ENCODE assay signal across 28 cellular contexts in the genomic region with DNA sequence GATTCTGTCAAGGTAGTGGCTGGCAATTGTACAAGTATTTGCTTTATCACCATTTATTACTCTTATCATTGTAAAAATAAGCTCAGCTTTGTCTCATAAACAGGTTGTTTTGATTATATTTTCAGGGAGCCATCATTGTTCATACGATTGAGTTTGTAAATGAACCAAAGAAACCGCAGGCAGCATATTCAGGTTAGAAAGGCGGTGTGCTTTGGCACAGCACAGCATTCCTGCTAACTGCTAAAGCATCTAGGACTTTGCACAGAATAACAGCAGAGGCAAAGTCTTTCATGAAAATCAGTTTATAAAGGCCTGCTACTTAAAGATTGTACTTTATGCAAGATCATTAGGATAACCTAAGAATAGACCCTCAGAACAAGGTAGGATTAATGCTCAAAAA.
"Had no signal": no experiment of that assay in that cellular context is flagged by ENCODE, and none has a peak within 500 bp of the region (broad histone marks: within the 10 kb centered on the region; RNA-seq: fewer than 3 reads in every experiment).

No MANE protein-coding gene starts in this region.

- H3K27ac ChIP-seq: body of pancreas, colonic mucosa, dorsolateral prefrontal cortex, esophagus squamous epithelium, gastroesophageal sphincter, heart right ventricle had no signal

- ATAC-seq: activated CD4-positive, alpha-beta T cell treated with anti-CD3 and anti-CD28 coated beads for 36 hours; activated CD8-positive, alpha-beta memory T cell treated with anti-CD3 and anti-CD28 coated beads, Interleukin-2, amount 10 ng/mL, durations not matched to agents 7 days and 5 days; activated CD8-positive, alpha-beta T cell treated with anti-CD3 and anti-CD28 coated beads, Interleukin-2, amount 10 ng/mL, durations not matched to agents 7 days and 5 days; activated naive CD4-positive, alpha-beta T cell treated with anti-CD3 and anti-CD28 coated beads, Interleukin-2, amount 50 U/mL, for 72 hours; body of pancreas; gastroesophageal sphincter; heart right ventricle had no signal

- H3K9me3 ChIP-seq: body of pancreas, colonic mucosa, esophagus squamous epithelium, gastroesophageal sphincter had no signal

- H3K4me1 ChIP-seq: body of pancreas, colonic mucosa, esophagus squamous epithelium, gastroesophageal sphincter had no signal

- H3K27me3 Mint-ChIP-seq: activated CD4-positive, alpha-beta memory T cell treated with anti-CD3 and anti-CD28 coated beads for 36 hours; activated CD4-positive, alpha-beta T cell treated with anti-CD3 and anti-CD28 coated beads for 36 hours; activated CD8-positive, alpha-beta memory T cell treated with anti-CD3 and anti-CD28 coated beads, Interleukin-2, amount 10 ng/mL, durations not matched to agents 7 days and 5 days; activated naive CD4-positive, alpha-beta T cell treated with anti-CD3 and anti-CD28 coated beads, Interleukin-2, amount 10 ng/mL, durations not matched to agents 7 days and 5 days; activated naive CD8-positive, alpha-beta T cell treated with anti-CD3 and anti-CD28 coated beads, Interleukin-2, amount 10 ng/mL, durations not matched to agents 7 days and 5 days; dendritic cell treated with granulocyte-macrophage colony-stimulating factor and Interleukin-4, amounts not matched to agents 40 ng/mL and 50 ng/mL, for 4 days had no signal

- H3K27me3 ChIP-seq: body of pancreas, colonic mucosa, esophagus squamous epithelium, gastroesophageal sphincter, heart right ventricle had no signal

- DNase-seq: activated CD4-positive, alpha-beta memory T cell treated with anti-CD3 and anti-CD28 coated beads for 36 hours; activated CD4-positive, alpha-beta T cell treated with anti-CD3 and anti-CD28 coated beads for 36 hours; activated CD4-positive, alpha-beta T cell treated with anti-CD3 and anti-CD28 coated beads, Interleukin-2, amount 10 ng/mL, durations not matched to agents 24 days and 14 days; activated CD4-positive, CD25-positive, alpha-beta regulatory T cell; activated CD4-positive, CD25-positive, alpha-beta regulatory T cell treated with anti-CD3 and anti-CD28 coated beads, Interleukin-2, amount 50 U/mL, for 72 hours; activated CD8-positive, alpha-beta memory T cell treated with anti-CD3 and anti-CD28 coated beads, Interleukin-2, amount 10 ng/mL, durations not matched to agents 7 days and 5 days; activated CD8-positive, alpha-beta memory T cell treated with anti-CD3 and anti-CD28 coated beads, Interleukin-2, amount 50 U/mL, for 4 hours; activated CD8-positive, alpha-beta T cell treated with anti-CD3 and anti-CD28 coated beads, Interleukin-2, amount 10 ng/mL, durations not matched to agents 7 days and 5 days; activated effector memory CD4-positive, alpha-beta T cell treated with anti-CD3 and anti-CD28 coated beads, Interleukin-2, amount 50 U/mL, for 16 hours; activated naive CD4-positive, alpha-beta T cell treated with anti-CD3 and anti-CD28 coated beads, Interleukin-2, amount 10 ng/mL, durations not matched to agents 7 days and 5 days; activated naive CD8-positive, alpha-beta T cell treated with anti-CD3 and anti-CD28 coated beads, Interleukin-2, amount 10 ng/mL, durations not matched to agents 7 days and 5 days; activated T-cell treated with anti-CD3 and anti-CD28 coated beads, Interleukin-2, amount 50 U/mL, for 1 hour; activated T-cell treated with anti-CD3 and anti-CD28 coated beads, Interleukin-2, amount 50 U/mL, for 48 hours; anterior cingulate cortex; body of pancreas; caudate nucleus; colonic mucosa; dorsolateral prefrontal cortex; effector memory CD4-positive, alpha-beta T cell; esophagus squamous epithelium; foreskin melanocyte; heart right ventricle; T-helper 2 cell had no signal

- H3K36me3 Mint-ChIP-seq: activated CD4-positive, alpha-beta memory T cell treated with anti-CD3 and anti-CD28 coated beads for 36 hours; activated naive CD4-positive, alpha-beta T cell treated with anti-CD3 and anti-CD28 coated beads, Interleukin-2, amount 50 U/mL, for 72 hours had no signal

- H3K4me3 ChIP-seq: body of pancreas, colonic mucosa, dorsolateral prefrontal cortex, esophagus squamous epithelium, gastroesophageal sphincter, heart right ventricle had no signal

- H3K4me3 Mint-ChIP-seq: activated CD4-positive, alpha-beta memory T cell treated with anti-CD3 and anti-CD28 coated beads for 36 hours; activated CD4-positive, alpha-beta T cell treated with anti-CD3 and anti-CD28 coated beads for 36 hours; activated CD4-positive, alpha-beta T cell treated with anti-CD3 and anti-CD28 coated beads, Interleukin-2, amount 10 ng/mL, durations not matched to agents 24 days and 14 days; activated CD8-positive, alpha-beta memory T cell treated with anti-CD3 and anti-CD28 coated beads, Interleukin-2, amount 10 ng/mL, durations not matched to agents 7 days and 5 days; activated CD8-positive, alpha-beta T cell treated with anti-CD3 and anti-CD28 coated beads, Interleukin-2, amount 10 ng/mL, durations not matched to agents 7 days and 5 days; activated naive CD4-positive, alpha-beta T cell treated with anti-CD3 and anti-CD28 coated beads, Interleukin-2, amount 10 ng/mL, durations not matched to agents 7 days and 5 days; activated naive CD8-positive, alpha-beta T cell treated with anti-CD3 and anti-CD28 coated beads, Interleukin-2, amount 10 ng/mL, durations not matched to agents 7 days and 5 days; activated T-helper 1 cell treated with anti-CD3 and anti-CD28 coated beads, Interleukin-12 subunit alpha, Interleukin-12 subunit beta, Interleukin-2, Interleukin-4 antibody, amounts not matched to agents 30 ng/mL and 10 ng/mL and 1 ng/mL, durations not matched to agents 14 hours and 24 hours and 36 hours; dendritic cell treated with granulocyte-macrophage colony-stimulating factor and Interleukin-4, amounts not matched to agents 40 ng/mL and 50 ng/mL, for 4 days had no signal

- H3K36me3 ChIP-seq: colonic mucosa, esophagus squamous epithelium, gastroesophageal sphincter, heart right ventricle had no signal

- H3K27ac Mint-ChIP-seq: activated CD4-positive, alpha-beta memory T cell treated with anti-CD3 and anti-CD28 coated beads for 36 hours; activated CD4-positive, alpha-beta T cell treated with anti-CD3 and anti-CD28 coated beads for 36 hours; activated CD4-positive, alpha-beta T cell treated with anti-CD3 and anti-CD28 coated beads, Interleukin-2, amount 10 ng/mL, durations not matched to agents 24 days and 14 days; activated CD8-positive, alpha-beta memory T cell treated with anti-CD3 and anti-CD28 coated beads, Interleukin-2, amount 10 ng/mL, durations not matched to agents 7 days and 5 days; activated CD8-positive, alpha-beta T cell treated with anti-CD3 and anti-CD28 coated beads, Interleukin-2, amount 10 ng/mL, durations not matched to agents 7 days and 5 days; activated naive CD4-positive, alpha-beta T cell treated with anti-CD3 and anti-CD28 coated beads, Interleukin-2, amount 10 ng/mL, durations not matched to agents 7 days and 5 days; activated naive CD4-positive, alpha-beta T cell treated with anti-CD3 and anti-CD28 coated beads, Interleukin-2, amount 50 U/mL, for 72 hours; activated naive CD8-positive, alpha-beta T cell treated with anti-CD3 and anti-CD28 coated beads, Interleukin-2, amount 10 ng/mL, durations not matched to agents 7 days and 5 days; activated T-helper 1 cell treated with anti-CD3 and anti-CD28 coated beads, Interleukin-12 subunit alpha, Interleukin-12 subunit beta, Interleukin-2, Interleukin-4 antibody, amounts not matched to agents 30 ng/mL and 10 ng/mL and 1 ng/mL, durations not matched to agents 14 hours and 24 hours and 36 hours; activated T-helper 2 cell treated with anti-CD3 and anti-CD28 coated beads, Interferon-gamma antibody, Interleukin-2, Interleukin-4, amounts not matched to agents 10 μg/mL and 5 μg/mL and 100 μg/mL, durations not matched to agents 14 hours and 24 hours and 36 hours; dendritic cell treated with granulocyte-macrophage colony-stimulating factor and Interleukin-4, amounts not matched to agents 40 ng/mL and 50 ng/mL, for 4 days had no signal

- H3K9me3 Mint-ChIP-seq: activated CD4-positive, alpha-beta memory T cell treated with anti-CD3 and anti-CD28 coated beads for 36 hours; activated T-helper 2 cell treated with anti-CD3 and anti-CD28 coated beads, Interferon-gamma antibody, Interleukin-2, Interleukin-4, amounts not matched to agents 10 μg/mL and 5 μg/mL and 100 μg/mL, durations not matched to agents 14 hours and 24 hours and 36 hours; dendritic cell treated with granulocyte-macrophage colony-stimulating factor and Interleukin-4, amounts not matched to agents 40 ng/mL and 50 ng/mL, for 4 days had no signal
